ENCODE assay signal across 27 cellular contexts in genomic region chr10:125130886-125131285, GRCh38.
"Had no signal": no experiment of that assay in that cellular context is flagged by ENCODE, and none has a peak within 500 bp of the region (broad histone marks: within the 10 kb centered on the region; RNA-seq: fewer than 3 reads in every experiment).

No MANE protein-coding gene starts in this region.

- H3K4me1 Mint-ChIP-seq: activated naive CD4-positive, alpha-beta T cell treated with anti-CD3 and anti-CD28 coated beads, Interleukin-2, amount 50 U/mL, for 24 hours; central memory CD8-positive, alpha-beta T cell; memory B cell had no signal

- H3K27ac ChIP-seq: epithelial cell of prostate, neutrophil, SK-N-MC, suprapubic skin, tibial artery had no signal

- ATAC-seq: activated CD4-positive, CD25-positive, alpha-beta regulatory T cell treated with anti-CD3 and anti-CD28 coated beads, Interleukin-2, amount 50 U/mL, for 24 hours; activated naive CD8-positive, alpha-beta T cell treated with anti-CD3 and anti-CD28 coated beads, Interleukin-2, amount 50 U/mL, for 24 hours; left colon; sciatic nerve had no signal

- H3K9me3 ChIP-seq: neutrophil, suprapubic skin had no signal

- H3K4me3 Mint-ChIP-seq: activated naive CD4-positive, alpha-beta T cell treated with anti-CD3 and anti-CD28 coated beads, Interleukin-2, amount 50 U/mL, for 24 hours; activated naive CD8-positive, alpha-beta T cell treated with anti-CD3 and anti-CD28 coated beads, Interleukin-2, amount 50 U/mL, for 24 hours; central memory CD8-positive, alpha-beta T cell; memory B cell; nephron had no signal

- H3K9me3 Mint-ChIP-seq: activated naive CD4-positive, alpha-beta T cell treated with anti-CD3 and anti-CD28 coated beads, Interleukin-2, amount 50 U/mL, for 24 hours; activated naive CD8-positive, alpha-beta T cell treated with anti-CD3 and anti-CD28 coated beads, Interleukin-2, amount 50 U/mL, for 24 hours; central memory CD8-positive, alpha-beta T cell; immature natural killer cell; memory B cell; nephron had no signal

- H3K4me2 ChIP-seq: smooth muscle cell had no signal

- DNase-seq: activated CD4-positive, alpha-beta T cell treated with anti-CD3 and anti-CD28 coated beads for 48 hours; activated CD4-positive, alpha-beta T cell treated with anti-CD3 and anti-CD28 coated beads, Interleukin-2, amount 50 U/mL, for 48 hours; activated CD8-positive, alpha-beta memory T cell treated with anti-CD3 and anti-CD28 coated beads for 24 hours; activated gamma-delta T cell; activated naive CD8-positive, alpha-beta T cell treated with anti-CD3 and anti-CD28 coated beads, Interleukin-2, amount 50 U/mL, for 24 hours; amygdala; dermis blood vessel endothelial cell; effector CD4-positive, alpha-beta T cell; immature natural killer cell; kidney; left colon; stimulated activated CD4-positive, alpha-beta T cell treated with anti-CD3 and anti-CD28 coated beads, Interleukin-15, amount 100 ng/mL, for 24 hours; stimulated activated CD4-positive, alpha-beta T cell treated with anti-CD3 and anti-CD28 coated beads, Interleukin-2, amount 100 ng/mL, for 24 hours; stimulated activated naive CD4-positive, alpha-beta T cell had no signal

- H3K27ac Mint-ChIP-seq: activated naive CD4-positive, alpha-beta T cell treated with anti-CD3 and anti-CD28 coated beads, Interleukin-2, amount 50 U/mL, for 24 hours; activated naive CD8-positive, alpha-beta T cell treated with anti-CD3 and anti-CD28 coated beads, Interleukin-2, amount 50 U/mL, for 24 hours; memory B cell; nephron had no signal

- H3K36me3 Mint-ChIP-seq: activated naive CD4-positive, alpha-beta T cell treated with anti-CD3 and anti-CD28 coated beads, Interleukin-2, amount 50 U/mL, for 24 hours; memory B cell had no signal

- H3K4me3 ChIP-seq: heart left ventricle, SK-N-MC, smooth muscle cell, suprapubic skin, tibial artery had no signal

- H3K27me3 ChIP-seq: heart left ventricle, neutrophil, suprapubic skin, tibial artery had no signal
